1 cellular context compared by ENCODE assay signal in the genomic region with DNA sequence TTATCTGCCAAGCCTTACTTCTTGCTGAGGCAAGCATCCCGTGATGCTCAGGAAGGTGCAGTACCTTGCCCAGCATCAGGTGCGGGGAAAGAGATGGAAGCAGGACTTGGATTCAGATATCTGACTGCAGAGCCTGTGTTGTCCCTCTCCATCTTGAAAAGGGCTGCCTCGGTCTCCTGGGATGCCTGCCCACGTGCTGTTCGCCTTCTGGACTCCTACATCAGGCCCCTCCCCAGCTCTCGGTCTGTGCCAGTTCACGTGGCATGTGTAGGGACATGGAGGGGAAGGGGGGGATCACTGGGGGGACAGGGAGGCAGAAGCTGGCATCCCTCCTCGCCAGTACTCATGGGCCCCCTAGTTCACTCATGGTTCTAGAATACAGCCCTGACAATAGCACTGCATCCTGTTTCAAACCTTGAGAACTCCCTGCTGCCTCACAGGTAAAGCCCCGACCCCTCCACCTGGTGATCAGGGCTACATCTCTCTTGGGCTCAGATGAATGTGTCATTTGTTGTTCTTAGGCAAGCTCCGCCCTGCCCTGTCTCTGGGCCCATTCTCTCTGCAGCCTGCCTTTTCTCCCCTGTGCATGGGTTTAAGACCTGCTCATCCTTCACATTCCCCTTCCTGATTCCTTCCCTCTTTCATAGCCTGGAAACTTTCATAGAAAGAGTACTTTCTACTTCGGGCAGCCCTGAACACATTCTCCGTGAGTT.
TF ChIP-seq lines count a peak whose summit lies in the region.

No MANE protein-coding gene starts in this region.

TF ChIP-seq in GM23338, 12 proteins besides CTCF, POLR2A, EP300 and RAD21 (continued from another document):
- TF ChIP-seq, protein P1, sequence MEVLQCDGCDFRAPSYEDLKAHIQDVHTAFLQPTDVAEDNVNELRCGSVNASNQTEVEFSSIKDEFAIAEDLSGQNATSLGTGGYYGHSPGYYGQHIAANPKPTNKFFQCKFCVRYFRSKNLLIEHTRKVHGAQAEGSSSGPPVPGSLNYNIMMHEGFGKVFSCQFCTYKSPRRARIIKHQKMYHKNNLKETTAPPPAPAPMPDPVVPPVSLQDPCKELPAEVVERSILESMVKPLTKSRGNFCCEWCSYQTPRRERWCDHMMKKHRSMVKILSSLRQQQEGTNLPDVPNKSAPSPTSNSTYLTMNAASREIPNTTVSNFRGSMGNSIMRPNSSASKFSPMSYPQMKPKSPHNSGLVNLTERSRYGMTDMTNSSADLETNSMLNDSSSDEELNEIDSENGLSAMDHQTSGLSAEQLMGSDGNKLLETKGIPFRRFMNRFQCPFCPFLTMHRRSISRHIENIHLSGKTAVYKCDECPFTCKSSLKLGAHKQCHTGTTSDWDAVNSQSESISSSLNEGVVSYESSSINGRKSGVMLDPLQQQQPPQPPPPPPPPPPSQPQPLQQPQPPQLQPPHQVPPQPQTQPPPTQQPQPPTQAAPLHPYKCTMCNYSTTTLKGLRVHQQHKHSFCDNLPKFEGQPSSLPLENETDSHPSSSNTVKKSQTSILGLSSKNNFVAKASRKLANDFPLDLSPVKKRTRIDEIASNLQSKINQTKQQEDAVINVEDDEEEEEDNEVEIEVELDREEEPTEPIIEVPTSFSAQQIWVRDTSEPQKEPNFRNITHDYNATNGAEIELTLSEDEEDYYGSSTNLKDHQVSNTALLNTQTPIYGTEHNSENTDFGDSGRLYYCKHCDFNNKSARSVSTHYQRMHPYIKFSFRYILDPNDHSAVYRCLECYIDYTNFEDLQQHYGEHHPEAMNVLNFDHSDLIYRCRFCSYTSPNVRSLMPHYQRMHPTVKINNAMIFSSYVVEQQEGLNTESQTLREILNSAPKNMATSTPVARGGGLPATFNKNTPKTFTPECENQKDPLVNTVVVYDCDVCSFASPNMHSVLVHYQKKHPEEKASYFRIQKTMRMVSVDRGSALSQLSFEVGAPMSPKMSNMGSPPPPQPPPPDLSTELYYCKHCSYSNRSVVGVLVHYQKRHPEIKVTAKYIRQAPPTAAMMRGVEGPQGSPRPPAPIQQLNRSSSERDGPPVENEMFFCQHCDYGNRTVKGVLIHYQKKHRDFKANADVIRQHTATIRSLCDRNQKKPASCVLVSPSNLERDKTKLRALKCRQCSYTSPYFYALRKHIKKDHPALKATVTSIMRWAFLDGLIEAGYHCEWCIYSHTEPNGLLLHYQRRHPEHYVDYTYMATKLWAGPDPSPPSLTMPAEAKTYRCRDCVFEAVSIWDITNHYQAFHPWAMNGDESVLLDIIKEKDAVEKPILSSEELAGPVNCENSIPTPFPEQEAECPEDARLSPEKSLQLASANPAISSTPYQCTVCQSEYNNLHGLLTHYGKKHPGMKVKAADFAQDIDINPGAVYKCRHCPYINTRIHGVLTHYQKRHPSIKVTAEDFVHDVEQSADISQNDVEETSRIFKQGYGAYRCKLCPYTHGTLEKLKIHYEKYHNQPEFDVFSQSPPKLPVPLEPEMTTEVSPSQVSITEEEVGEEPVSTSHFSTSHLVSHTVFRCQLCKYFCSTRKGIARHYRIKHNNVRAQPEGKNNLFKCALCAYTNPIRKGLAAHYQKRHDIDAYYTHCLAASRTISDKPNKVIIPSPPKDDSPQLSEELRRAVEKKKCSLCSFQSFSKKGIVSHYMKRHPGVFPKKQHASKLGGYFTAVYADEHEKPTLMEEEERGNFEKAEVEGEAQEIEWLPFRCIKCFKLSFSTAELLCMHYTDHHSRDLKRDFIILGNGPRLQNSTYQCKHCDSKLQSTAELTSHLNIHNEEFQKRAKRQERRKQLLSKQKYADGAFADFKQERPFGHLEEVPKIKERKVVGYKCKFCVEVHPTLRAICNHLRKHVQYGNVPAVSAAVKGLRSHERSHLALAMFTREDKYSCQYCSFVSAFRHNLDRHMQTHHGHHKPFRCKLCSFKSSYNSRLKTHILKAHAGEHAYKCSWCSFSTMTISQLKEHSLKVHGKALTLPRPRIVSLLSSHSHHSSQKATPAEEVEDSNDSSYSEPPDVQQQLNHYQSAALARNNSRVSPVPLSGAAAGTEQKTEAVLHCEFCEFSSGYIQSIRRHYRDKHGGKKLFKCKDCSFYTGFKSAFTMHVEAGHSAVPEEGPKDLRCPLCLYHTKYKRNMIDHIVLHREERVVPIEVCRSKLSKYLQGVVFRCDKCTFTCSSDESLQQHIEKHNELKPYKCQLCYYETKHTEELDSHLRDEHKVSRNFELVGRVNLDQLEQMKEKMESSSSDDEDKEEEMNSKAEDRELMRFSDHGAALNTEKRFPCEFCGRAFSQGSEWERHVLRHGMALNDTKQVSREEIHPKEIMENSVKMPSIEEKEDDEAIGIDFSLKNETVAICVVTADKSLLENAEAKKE (CRISPR knock-in tag; IDR thresholded peaks at IDR 0.05), result no peak
- no peak for TF ChIP-seq EZH2 (IDR thresholded peaks at IDR 0.05; ENCODE audit: low read depth, unreplicated experiment)
- no peak for TF ChIP-seq NANOG (IDR thresholded peaks at IDR 0.05; ENCODE audit: borderline replicate concordance)
- no peak for TF ChIP-seq EZH2phosphoT487 (IDR thresholded peaks at IDR 0.05; ENCODE audit: unreplicated experiment)
- TF ChIP-seq JUNB (IDR thresholded peaks at IDR 0.05; ENCODE audit: unreplicated experiment), result no peak
- TF ChIP-seq, protein P2, sequence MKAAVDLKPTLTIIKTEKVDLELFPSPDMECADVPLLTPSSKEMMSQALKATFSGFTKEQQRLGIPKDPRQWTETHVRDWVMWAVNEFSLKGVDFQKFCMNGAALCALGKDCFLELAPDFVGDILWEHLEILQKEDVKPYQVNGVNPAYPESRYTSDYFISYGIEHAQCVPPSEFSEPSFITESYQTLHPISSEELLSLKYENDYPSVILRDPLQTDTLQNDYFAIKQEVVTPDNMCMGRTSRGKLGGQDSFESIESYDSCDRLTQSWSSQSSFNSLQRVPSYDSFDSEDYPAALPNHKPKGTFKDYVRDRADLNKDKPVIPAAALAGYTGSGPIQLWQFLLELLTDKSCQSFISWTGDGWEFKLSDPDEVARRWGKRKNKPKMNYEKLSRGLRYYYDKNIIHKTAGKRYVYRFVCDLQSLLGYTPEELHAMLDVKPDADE (IDR thresholded peaks at IDR 0.05), result no peak
- TF ChIP-seq, protein P3, sequence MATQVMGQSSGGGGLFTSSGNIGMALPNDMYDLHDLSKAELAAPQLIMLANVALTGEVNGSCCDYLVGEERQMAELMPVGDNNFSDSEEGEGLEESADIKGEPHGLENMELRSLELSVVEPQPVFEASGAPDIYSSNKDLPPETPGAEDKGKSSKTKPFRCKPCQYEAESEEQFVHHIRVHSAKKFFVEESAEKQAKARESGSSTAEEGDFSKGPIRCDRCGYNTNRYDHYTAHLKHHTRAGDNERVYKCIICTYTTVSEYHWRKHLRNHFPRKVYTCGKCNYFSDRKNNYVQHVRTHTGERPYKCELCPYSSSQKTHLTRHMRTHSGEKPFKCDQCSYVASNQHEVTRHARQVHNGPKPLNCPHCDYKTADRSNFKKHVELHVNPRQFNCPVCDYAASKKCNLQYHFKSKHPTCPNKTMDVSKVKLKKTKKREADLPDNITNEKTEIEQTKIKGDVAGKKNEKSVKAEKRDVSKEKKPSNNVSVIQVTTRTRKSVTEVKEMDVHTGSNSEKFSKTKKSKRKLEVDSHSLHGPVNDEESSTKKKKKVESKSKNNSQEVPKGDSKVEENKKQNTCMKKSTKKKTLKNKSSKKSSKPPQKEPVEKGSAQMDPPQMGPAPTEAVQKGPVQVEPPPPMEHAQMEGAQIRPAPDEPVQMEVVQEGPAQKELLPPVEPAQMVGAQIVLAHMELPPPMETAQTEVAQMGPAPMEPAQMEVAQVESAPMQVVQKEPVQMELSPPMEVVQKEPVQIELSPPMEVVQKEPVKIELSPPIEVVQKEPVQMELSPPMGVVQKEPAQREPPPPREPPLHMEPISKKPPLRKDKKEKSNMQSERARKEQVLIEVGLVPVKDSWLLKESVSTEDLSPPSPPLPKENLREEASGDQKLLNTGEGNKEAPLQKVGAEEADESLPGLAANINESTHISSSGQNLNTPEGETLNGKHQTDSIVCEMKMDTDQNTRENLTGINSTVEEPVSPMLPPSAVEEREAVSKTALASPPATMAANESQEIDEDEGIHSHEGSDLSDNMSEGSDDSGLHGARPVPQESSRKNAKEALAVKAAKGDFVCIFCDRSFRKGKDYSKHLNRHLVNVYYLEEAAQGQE (IDR thresholded peaks at IDR 0.05; ENCODE audit: unreplicated experiment), result no peak
